Comparison of ENCODE assay signal across 26 cellular contexts in genomic region chr4:161121451-161121850, GRCh38.
DNase-seq lines count a peak whose midpoint lies in the region; ATAC-seq, FAIRE-seq and TF ChIP-seq lines count a peak whose summit lies in the region.
"Had no signal": no experiment of that assay in that cellular context is flagged by ENCODE, and none has a peak within 500 bp of the region (broad histone marks: within the 10 kb centered on the region; RNA-seq: fewer than 3 reads in every experiment).

No MANE protein-coding gene starts in this region.

- no peak overlapping the region for H3K9ac ChIP-seq in kidney (ENCODE audit: low read length in 2 of 2)
- H3K9ac ChIP-seq: SK-N-SH had no signal

- no peak for FAIRE-seq in kidney (lab: Jason Lieb, UNC)
- FAIRE-seq: GM19239, K562 had no signal

- no peak overlapping the region for H3K27ac ChIP-seq in RWPE2 (ENCODE audit: poor library complexity, severe bottlenecking)
- H3K27ac ChIP-seq in kidney (ENCODE audit: low read depth in 2 of 2, low read length in 2 of 2) = no peak overlapping the region
- H3K27ac ChIP-seq: HL-60 had no signal

- no peaks in the 10 kb centered on the region for H3K36me3 ChIP-seq in RWPE2 (ENCODE audit: low read depth)
- no peaks in the 10 kb centered on the region for H3K36me3 ChIP-seq in kidney (ENCODE audit: control insufficient read depth in 1 of 2, insufficient read depth in 2 of 2, low read length in 2 of 2)
- H3K36me3 ChIP-seq: MG63 had no signal

- H3K4me3 ChIP-seq in RWPE2 (ENCODE audit: severe bottlenecking) (no peak overlapping the region), kidney (ENCODE audit: low read length in 2 of 2) (no peak overlapping the region)
- H3K4me3 ChIP-seq: K562, MG63 had no signal

- TF ChIP-seq CTCF in RWPE2 (IDR thresholded peaks at IDR 0.05; ENCODE audit: poor library complexity, severe bottlenecking) (no peak), kidney (IDR thresholded peaks at IDR 0.05; ENCODE audit: borderline replicate concordance, extremely low read depth, insufficient read depth) (no peak)

- no peaks in the 10 kb centered on the region for H3K4me1 ChIP-seq in RWPE2 (ENCODE audit: insufficient read depth, poor library complexity, severe bottlenecking)
- H3K4me1 ChIP-seq in kidney (ENCODE audit: control insufficient read depth in 1 of 2, insufficient read depth in 1 of 2, low read depth in 1 of 2, low read length in 2 of 2) = no peaks in the 10 kb centered on the region

- intact Hi-C loops in sciatic nerve (cut with DNase I) (no loop called here), kidney (cut with DNase I) (no loop called here)

- peak; percentile 57 for ATAC-seq in RWPE2 (ENCODE audit: low read depth)
- ATAC-seq in sciatic nerve = no peak
- ATAC-seq: K562, Right ventricle myocardium inferior, T-cell had no signal

- H3K9me3 ChIP-seq in RWPE2 (ENCODE audit: severe bottlenecking) (peaks cover 3% of the 10 kb centered on the region), kidney (ENCODE audit: control insufficient read depth in 1 of 2, low read length in 2 of 2) (no peaks in the 10 kb centered on the region)

- H3K27me3 ChIP-seq in RWPE2 (ENCODE audit: insufficient read depth, poor library complexity, severe bottlenecking) = no peaks in the 10 kb centered on the region

- DNase-seq in ELR (ENCODE audit: low read depth) (peak; percentile 60), Kasumi-1 (lab: John Stamatoyannopoulos, UW) (peak; percentile 11), RWPE2 (ENCODE audit: low spot score) (no peak), iris pigment epithelial cell (ENCODE audit: low read depth) (peak; percentile 30), sciatic nerve (ENCODE audit: low spot score) (no peak), kidney (no peak), nucleus accumbens (lab: John Stamatoyannopoulos, UW) (no peak), NCI-H510A (lab: John Stamatoyannopoulos, UW) (no peak)
- DNase-seq: ACHN, AML-193, COR-L47, DMS153, EL, H9, MG63, NCI-H1417, NCI-H187 treated with DMSO at 0.1 percent for 48 hours, NCI-H2171 treated with DMSO at 0.1 percent for 48 hours, NCI-H446 treated with DMSO at 0.1 percent for 48 hours, NCI-H748 treated with DMSO at 0.1 percent for 48 hours, SK-N-SH, T-cell had no signal

Comparison
In these comparisons a context has a peak if more than half of its experiments do, and no peak if none do; other contexts are left out.
1. DNase-seq: peak in ELR (single experiment), Kasumi-1 (2 of 2) and iris pigment epithelial cell (single experiment); none in RWPE2 (single experiment), sciatic nerve (single experiment), kidney (single experiment), nucleus accumbens (0 of 56) and NCI-H510A (single experiment).